ENCODE assay signal across 10 cellular contexts in the genomic region with DNA sequence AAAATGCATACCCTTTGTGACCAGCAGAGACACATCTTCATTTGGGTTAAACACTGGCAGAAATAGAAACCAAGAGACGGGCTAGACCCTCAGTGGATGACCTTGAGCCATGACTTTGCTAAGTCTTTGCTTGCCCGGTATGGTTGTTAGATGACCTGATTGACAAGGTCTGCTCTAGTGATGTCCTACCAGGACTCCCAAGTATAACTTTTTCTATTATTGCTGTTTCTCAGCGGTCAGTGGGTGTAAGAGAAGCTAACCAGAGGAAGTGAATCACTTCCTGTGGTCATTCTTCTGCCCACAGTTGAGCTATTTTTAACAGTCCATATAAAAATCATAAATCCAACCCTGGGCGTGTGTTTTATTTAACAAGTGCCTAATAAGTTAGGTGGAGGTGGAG.
DNase-seq lines count a peak whose midpoint lies in the region; ATAC-seq and TF ChIP-seq lines count a peak whose summit lies in the region.
"Had no signal": no experiment of that assay in that cellular context is flagged by ENCODE, and none has a peak within 500 bp of the region (broad histone marks: within the 10 kb centered on the region; RNA-seq: fewer than 3 reads in every experiment).

No MANE protein-coding gene starts in this region.

- H3K79me2 ChIP-seq in Karpas-422 (ENCODE audit: low read length) = no peaks in the 10 kb centered on the region

- no peak for DNase-seq in left cardiac atrium
- DNase-seq in Right ventricle myocardium inferior (ENCODE audit: missing footprints) = no peak
- peak; percentile 74 for DNase-seq in LHCN-M2 (ENCODE audit: low read depth)
- peak; percentile 36 for DNase-seq in dedifferentiated amniotic fluid mesenchymal stem cell (ENCODE audit: extremely low spot score)
- DNase-seq in tibial artery = no peak
- DNase-seq in Karpas-422 = no peak
- no peak for DNase-seq in GM19238 (ENCODE audit: insufficient read length, low spot score)
- no peak for DNase-seq in testis
- DNase-seq: foreskin keratinocyte, NCI-H2029 had no signal

- TF ChIP-seq CTCF in tibial artery (IDR thresholded peaks at IDR 0.05) = no peak
- no peak for TF ChIP-seq CTCF in testis (IDR thresholded peaks at IDR 0.05)

- WGBS in testis, 2 donors = 64 to 67% methylated on average over 4 of the region's 4 CpGs

- H2AFZ ChIP-seq in Karpas-422 (ENCODE audit: low read length) = no peak overlapping the region

- H3K9me2 ChIP-seq in Karpas-422 (replicated peaks; ENCODE audit: insufficient read depth, low read length) = no peaks in the 10 kb centered on the region

- H3K9ac ChIP-seq in Karpas-422 (ENCODE audit: low read length) = no peak overlapping the region

- H3K4me2 ChIP-seq in Karpas-422 (ENCODE audit: low read depth, low read length, poor library complexity, severe bottlenecking) = no peak overlapping the region

- TF ChIP-seq POLR2A in testis (IDR thresholded peaks at IDR 0.05) = no peak

- H3K36me3 ChIP-seq in tibial artery (no peaks in the 10 kb centered on the region), Karpas-422 (ENCODE audit: insufficient read depth, low read length) (no peaks in the 10 kb centered on the region), testis (ENCODE audit: low read depth, missing control alignments) (no peaks in the 10 kb centered on the region)

- intact Hi-C loops in left cardiac atrium (cut with DNase I) = no loop called here
- intact Hi-C loops in Right ventricle myocardium inferior (cut with DNase I) = no loop called here
- intact Hi-C loops in tibial artery (cut with DNase I; ENCODE audit: low total_unique reads) = no loop called here
- intact Hi-C loops in testis (cut with DNase I; ENCODE audit: low total_unique reads) = no loop called here

- no peaks in the 10 kb centered on the region for H4K20me1 ChIP-seq in Karpas-422 (ENCODE audit: insufficient read depth, low read depth, low read length)

- H3K27ac ChIP-seq in tibial artery (peak overlapping the region; percentile 57 to 62), Karpas-422 (ENCODE audit: low read length) (no peak overlapping the region), testis (no peak overlapping the region)
- H3K27ac ChIP-seq: foreskin keratinocyte had no signal

- no peaks in the 10 kb centered on the region for H3K9me3 ChIP-seq in tibial artery
- H3K9me3 ChIP-seq in Karpas-422 (ENCODE audit: low read length) = no peaks in the 10 kb centered on the region
- H3K9me3 ChIP-seq in testis = no peaks in the 10 kb centered on the region

- H3K4me1 ChIP-seq in tibial artery = peaks cover 0 to 34% (median 19%) of the 10 kb centered on the region in 4 donors
- no peaks in the 10 kb centered on the region for H3K4me1 ChIP-seq in Karpas-422 (ENCODE audit: low read length)
- H3K4me1 ChIP-seq in testis = no peaks in the 10 kb centered on the region
- H3K4me1 ChIP-seq: foreskin keratinocyte had no signal

- peak; percentile 53 to 72 for ATAC-seq in left cardiac atrium
- no peak for ATAC-seq in Right ventricle myocardium inferior
- ATAC-seq: foreskin keratinocyte had no signal

- no peaks in the 10 kb centered on the region for H3K27me3 ChIP-seq in tibial artery
- H3K27me3 ChIP-seq in Karpas-422 (ENCODE audit: low read length) = no peaks in the 10 kb centered on the region
- no peaks in the 10 kb centered on the region for H3K27me3 ChIP-seq in testis

- H3K4me3 ChIP-seq in tibial artery (no peak overlapping the region), Karpas-422 (ENCODE audit: low read length) (no peak overlapping the region), testis (no peak overlapping the region)

Comparison
In these comparisons a context has a peak if more than half of its experiments do, and no peak if none do; other contexts are left out.
1. DNase-seq: peak in LHCN-M2 (single experiment) and dedifferentiated amniotic fluid mesenchymal stem cell (single experiment); none in left cardiac atrium (single experiment), Right ventricle myocardium inferior (single experiment), tibial artery (0 of 2), Karpas-422 (single experiment), GM19238 (single experiment) and testis (single experiment).
2. H3K27ac ChIP-seq: peak in tibial artery (2 of 2); none in Karpas-422 (single experiment) and testis (0 of 2).